In genomic region chr22:27799334-27800249, GRCh38 we compare ENCODE assay signal across 11 cellular contexts. TPM values are rescaled to one million over a fixed set of nuclear protein-coding genes. Genes with fewer than 3 reads are reported as not detected.
DNase-seq lines count a peak whose midpoint lies in the region; ATAC-seq and TF ChIP-seq lines count a peak whose summit lies in the region.
"Had no signal": no experiment of that assay in that cellular context is flagged by ENCODE, and none has a peak within 500 bp of the region (broad histone marks: within the 10 kb centered on the region; RNA-seq: fewer than 3 reads in every experiment).

No MANE protein-coding gene starts in this region.

- H2AFZ ChIP-seq in PC-9: peak overlapping the region; percentile 86; the same call in 1 of the 2 replicates
- H2AFZ ChIP-seq in neuron (ENCODE audit: low read depth, low read length): no peak overlapping the region

- H3K4me2 ChIP-seq in PC-9: peak overlapping the region; percentile 99

- no peaks in the 10 kb centered on the region for H4K20me1 ChIP-seq in PC-9 (ENCODE audit: insufficient read depth)

- H3K79me2 ChIP-seq in PC-9 (ENCODE audit: low read depth): peaks cover 13% of the 10 kb centered on the region

- no peak overlapping the region for H3K4me3 Mint-ChIP-seq in stimulated activated naive CD8-positive, alpha-beta T cell treated with anti-CD3 and anti-CD28 coated beads, Interleukin-15, amount 100 ng/mL, for 72 hours
- H3K4me3 Mint-ChIP-seq: activated naive CD8-positive, alpha-beta T cell treated with anti-CD3 and anti-CD28 coated beads, Interleukin-2, amount 50 U/mL, for 24 hours had no signal

- H3K27me3 ChIP-seq in A673 (replicated peaks; ENCODE audit: insufficient read depth, low read depth, low read length, poor library complexity): no peaks in the 10 kb centered on the region
- H3K27me3 ChIP-seq in PC-9 (ENCODE audit: insufficient read depth, low read depth): no peaks in the 10 kb centered on the region
- no peaks in the 10 kb centered on the region for H3K27me3 ChIP-seq in neuron (ENCODE audit: insufficient read depth, low read length)

- TF ChIP-seq CTCF in A673 (conservative IDR thresholded peaks at IDR 0.05; ENCODE audit: low read depth, low read length): no peak
- no peak for TF ChIP-seq CTCF in PC-9 (conservative IDR thresholded peaks at IDR 0.05)
- no peak for TF ChIP-seq CTCF in fibroblast of the aortic adventitia (IDR thresholded peaks at IDR 0.05; ENCODE audit: insufficient read depth, low read length)

- H3K4me1 ChIP-seq in A673 (ENCODE audit: insufficient read depth, low read length, poor library complexity, severe bottlenecking) (peaks cover 16% of the 10 kb centered on the region), PC-9 (replicated peaks; ENCODE audit: insufficient read depth) (peaks cover 15% of the 10 kb centered on the region), neuron (ENCODE audit: insufficient read depth, low read length) (peaks cover 39% of the 10 kb centered on the region)

- H3K9me2 ChIP-seq in PC-9 (ENCODE audit: insufficient read depth): no peaks in the 10 kb centered on the region

- H3K9me3 ChIP-seq in A673 (ENCODE audit: low read depth, low read length, poor library complexity, severe bottlenecking): no peaks in the 10 kb centered on the region
- H3K9me3 ChIP-seq in PC-9 (ENCODE audit: insufficient read depth, low read depth): no peaks in the 10 kb centered on the region
- H3K9me3 ChIP-seq in neuron (ENCODE audit: low read length): no peaks in the 10 kb centered on the region

- ATAC-seq in stimulated activated naive CD8-positive, alpha-beta T cell treated with anti-CD3 and anti-CD28 coated beads, Interleukin-15, amount 100 ng/mL, for 72 hours: no peak
- no peak for ATAC-seq in HG03025 (IDR thresholded peaks at IDR 0.05; ENCODE audit: low FRiP score, unreplicated experiment)
- ATAC-seq: activated naive CD8-positive, alpha-beta T cell treated with anti-CD3 and anti-CD28 coated beads, Interleukin-2, amount 50 U/mL, for 24 hours had no signal

- H3F3A ChIP-seq in PC-9 (ENCODE audit: insufficient read depth, low read depth): no peaks in the 10 kb centered on the region

- H3K27ac ChIP-seq in A673 (ENCODE audit: low read depth, low read length, poor library complexity, severe bottlenecking): no peak overlapping the region
- H3K27ac ChIP-seq in PC-9: no peak overlapping the region

- DNase-seq in A673 (ENCODE audit: low spot score): no peak
- peak in 1 of 2 experiments; percentile 30 for DNase-seq in PC-9
- peak; percentile 47 for DNase-seq in fibroblast of the aortic adventitia (ENCODE audit: low read depth)
- no peak for DNase-seq in stimulated activated naive CD8-positive, alpha-beta T cell treated with anti-CD3 and anti-CD28 coated beads, Interleukin-15, amount 100 ng/mL, for 72 hours
- DNase-seq in DMS53 (lab: John Stamatoyannopoulos, UW): no peak
- DNase-seq in A172 (ENCODE audit: low spot score): no peak
- DNase-seq: activated naive CD8-positive, alpha-beta T cell treated with anti-CD3 and anti-CD28 coated beads, Interleukin-2, amount 50 U/mL, for 24 hours; KG1; naive B cell had no signal

- H3K9me3 Mint-ChIP-seq in stimulated activated naive CD8-positive, alpha-beta T cell treated with anti-CD3 and anti-CD28 coated beads, Interleukin-15, amount 100 ng/mL, for 72 hours: no peaks in the 10 kb centered on the region
- H3K9me3 Mint-ChIP-seq: activated naive CD8-positive, alpha-beta T cell treated with anti-CD3 and anti-CD28 coated beads, Interleukin-2, amount 50 U/mL, for 24 hours; naive B cell had no signal

- POLR2A ChIA-PET in A673 (lab: Charles Lee; ENCODE audit: low non-redundant PET) (no interaction called here), PC-9 (lab: Charles Lee; ENCODE audit: unreplicated experiment) (interaction anchor here (0.6 kb wide), 1 partner anchor 314 kb away, joined by 3 read pairs; no protein-coding TSS in a partner anchor)

- H3K4me3 ChIP-seq in A673 (ENCODE audit: low read depth, low read length, poor library complexity, severe bottlenecking): peak overlapping the region; percentile 94
- H3K4me3 ChIP-seq in PC-9: peak overlapping the region; percentile 92
- peak overlapping the region; percentile 83 for H3K4me3 ChIP-seq in fibroblast of the aortic adventitia (ENCODE audit: low read depth, low read length)
- H3K4me3 ChIP-seq in neuron (ENCODE audit: low read length): peak overlapping the region; percentile 69

- CTCF ChIA-PET in A673 (lab: Charles Lee) (no interaction called here), PC-9 (lab: Charles Lee) (no interaction called here)

- BruUV-seq in A673 (replicated peaks; lab: Mats Ljungman, UMichigan): no TSS peak
- no TSS peak for BruUV-seq in PC-9 (replicated peaks; lab: Mats Ljungman, UMichigan)

- H3K27ac Mint-ChIP-seq in stimulated activated naive CD8-positive, alpha-beta T cell treated with anti-CD3 and anti-CD28 coated beads, Interleukin-15, amount 100 ng/mL, for 72 hours: no peak overlapping the region
- H3K27ac Mint-ChIP-seq: activated naive CD8-positive, alpha-beta T cell treated with anti-CD3 and anti-CD28 coated beads, Interleukin-2, amount 50 U/mL, for 24 hours; naive B cell had no signal

- intact Hi-C loops in A673 (cut with micrococcal nuclease; ENCODE audit: unreplicated experiment) (loop anchor here (5.0 to 10.0 kb wide), 4 partner anchors 245 to 1125 kb away; no protein-coding TSS in a partner anchor), PC-9 (cut with micrococcal nuclease; ENCODE audit: unreplicated experiment) (loop anchor here (2.0 to 5.0 kb wide), 4 partner anchors 81 to 1127 kb away; no protein-coding TSS in a partner anchor)

- H3K36me3 ChIP-seq in A673 (ENCODE audit: insufficient read depth, low read length, poor library complexity, severe bottlenecking): peaks cover 4% of the 10 kb centered on the region
- no peaks in the 10 kb centered on the region for H3K36me3 ChIP-seq in PC-9 (ENCODE audit: low read depth)
- H3K36me3 ChIP-seq in neuron (ENCODE audit: insufficient read depth, low read length): peaks cover 35% of the 10 kb centered on the region

- peaks cover 12% of the 10 kb centered on the region for H3K4me1 Mint-ChIP-seq in stimulated activated naive CD8-positive, alpha-beta T cell treated with anti-CD3 and anti-CD28 coated beads, Interleukin-15, amount 100 ng/mL, for 72 hours

- H3K27me3 Mint-ChIP-seq in stimulated activated naive CD8-positive, alpha-beta T cell treated with anti-CD3 and anti-CD28 coated beads, Interleukin-15, amount 100 ng/mL, for 72 hours: peaks cover 34% of the 10 kb centered on the region

RNA-seq across cellular contexts. Expression of gene MN1, which starts 2.0 kb away (rescaled TPM):
- total RNA-seq in A673 (2021): 8.4 and 10.3 TPM in 2 replicates
- total RNA-seq in PC-9 (2021): 8.2 and 9.1 TPM in 2 replicates
- 27.9 and 55.9 TPM in 2 replicates for total RNA-seq in fibroblast of the aortic adventitia (ENCODE audit: low replicate concordance)
- total RNA-seq in A172 (2014; rRNA removed; shearing (Covaris generic)): 2.3 TPM in 2 replicates
